1 cellular context compared by ENCODE assay signal in the genomic region with DNA sequence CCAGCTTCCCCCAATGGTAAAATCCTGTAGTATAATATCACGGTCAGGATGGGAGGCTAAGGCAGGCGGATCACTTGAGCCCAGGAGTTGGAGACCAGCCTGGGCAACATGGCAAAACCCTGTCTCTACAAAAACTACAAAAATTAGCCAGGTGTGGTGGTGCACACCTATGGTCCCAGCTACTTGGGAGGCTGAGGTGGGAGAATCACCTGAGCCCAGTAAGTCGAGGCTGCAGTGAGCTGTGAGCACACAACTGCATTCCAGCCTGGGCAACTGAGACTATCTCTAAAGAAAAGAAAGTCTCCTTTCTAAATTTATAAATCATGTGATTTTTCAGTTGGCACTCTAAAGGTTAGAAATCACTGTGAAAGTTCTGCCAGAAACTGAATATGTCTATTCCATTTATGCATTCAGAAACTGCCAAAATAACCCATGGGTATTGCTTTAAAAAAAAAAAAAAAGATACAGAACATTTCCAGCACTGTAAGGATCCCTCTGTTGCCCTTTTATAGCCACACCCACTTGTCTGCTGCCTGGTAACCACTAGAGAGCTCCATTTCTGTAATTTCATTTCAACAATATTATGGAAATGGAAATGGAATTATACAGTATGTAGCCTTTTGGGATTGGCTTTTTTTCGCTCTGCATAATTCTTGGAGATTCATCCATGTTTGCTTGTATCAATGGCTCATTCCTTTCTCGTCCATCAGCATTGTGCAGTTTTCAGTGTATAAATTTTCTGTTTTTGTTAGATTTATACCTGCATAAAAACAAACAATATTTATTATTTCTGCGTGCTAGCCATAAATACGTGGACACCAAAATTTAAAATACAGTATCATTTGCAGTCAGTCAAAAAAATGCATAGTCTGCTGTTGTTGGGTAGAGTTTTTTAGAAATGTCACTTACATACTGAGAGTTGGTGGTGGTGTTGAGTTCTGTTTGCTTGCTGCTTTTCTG.
TF ChIP-seq lines count a peak whose summit lies in the region.

No MANE protein-coding gene starts in this region.

TF ChIP-seq in SK-N-SH treated with all-trans-retinoic acid at 6 μM for 48 hours, 23 proteins besides CTCF, POLR2A, EP300 and RAD21 (continued from another document):
- TF ChIP-seq, protein P1, sequence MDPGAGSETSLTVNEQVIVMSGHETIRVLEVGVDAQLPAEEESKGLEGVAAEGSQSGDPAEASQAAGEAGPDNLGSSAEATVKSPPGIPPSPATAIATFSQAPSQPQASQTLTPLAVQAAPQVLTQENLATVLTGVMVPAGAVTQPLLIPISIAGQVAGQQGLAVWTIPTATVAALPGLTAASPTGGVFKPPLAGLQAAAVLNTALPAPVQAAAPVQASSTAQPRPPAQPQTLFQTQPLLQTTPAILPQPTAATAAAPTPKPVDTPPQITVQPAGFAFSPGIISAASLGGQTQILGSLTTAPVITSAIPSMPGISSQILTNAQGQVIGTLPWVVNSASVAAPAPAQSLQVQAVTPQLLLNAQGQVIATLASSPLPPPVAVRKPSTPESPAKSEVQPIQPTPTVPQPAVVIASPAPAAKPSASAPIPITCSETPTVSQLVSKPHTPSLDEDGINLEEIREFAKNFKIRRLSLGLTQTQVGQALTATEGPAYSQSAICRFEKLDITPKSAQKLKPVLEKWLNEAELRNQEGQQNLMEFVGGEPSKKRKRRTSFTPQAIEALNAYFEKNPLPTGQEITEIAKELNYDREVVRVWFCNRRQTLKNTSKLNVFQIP (CRISPR knock-in tag; IDR thresholded peaks at IDR 0.05; ENCODE audit: borderline replicate concordance, low read depth): no peak
- TF ChIP-seq TCF4 (CRISPR knock-in tag; IDR thresholded peaks at IDR 0.05; ENCODE audit: borderline replicate concordance): no peak
TF ChIP-seq in SK-N-SH treated with all-trans-retinoic acid at 6 μM for 48 hours: peak in this region for 0.
